1 cellular context compared by ENCODE assay signal in genomic region chr6:150001295-150001990, GRCh38.
TF ChIP-seq lines count a peak whose summit lies in the region.

No MANE protein-coding gene starts in this region.

TF ChIP-seq in K562, 482 proteins besides CTCF, POLR2A, EP300 and RAD21 (continued from another document):
- TF ChIP-seq, protein P1, sequence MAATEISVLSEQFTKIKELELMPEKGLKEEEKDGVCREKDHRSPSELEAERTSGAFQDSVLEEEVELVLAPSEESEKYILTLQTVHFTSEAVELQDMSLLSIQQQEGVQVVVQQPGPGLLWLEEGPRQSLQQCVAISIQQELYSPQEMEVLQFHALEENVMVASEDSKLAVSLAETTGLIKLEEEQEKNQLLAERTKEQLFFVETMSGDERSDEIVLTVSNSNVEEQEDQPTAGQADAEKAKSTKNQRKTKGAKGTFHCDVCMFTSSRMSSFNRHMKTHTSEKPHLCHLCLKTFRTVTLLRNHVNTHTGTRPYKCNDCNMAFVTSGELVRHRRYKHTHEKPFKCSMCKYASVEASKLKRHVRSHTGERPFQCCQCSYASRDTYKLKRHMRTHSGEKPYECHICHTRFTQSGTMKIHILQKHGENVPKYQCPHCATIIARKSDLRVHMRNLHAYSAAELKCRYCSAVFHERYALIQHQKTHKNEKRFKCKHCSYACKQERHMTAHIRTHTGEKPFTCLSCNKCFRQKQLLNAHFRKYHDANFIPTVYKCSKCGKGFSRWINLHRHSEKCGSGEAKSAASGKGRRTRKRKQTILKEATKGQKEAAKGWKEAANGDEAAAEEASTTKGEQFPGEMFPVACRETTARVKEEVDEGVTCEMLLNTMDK (IDR thresholded peaks at IDR 0.05; ENCODE audit: borderline replicate concordance, insufficient read depth, low read depth, low read length, poor library complexity, severe bottlenecking): no peak
- TF ChIP-seq, protein P2, sequence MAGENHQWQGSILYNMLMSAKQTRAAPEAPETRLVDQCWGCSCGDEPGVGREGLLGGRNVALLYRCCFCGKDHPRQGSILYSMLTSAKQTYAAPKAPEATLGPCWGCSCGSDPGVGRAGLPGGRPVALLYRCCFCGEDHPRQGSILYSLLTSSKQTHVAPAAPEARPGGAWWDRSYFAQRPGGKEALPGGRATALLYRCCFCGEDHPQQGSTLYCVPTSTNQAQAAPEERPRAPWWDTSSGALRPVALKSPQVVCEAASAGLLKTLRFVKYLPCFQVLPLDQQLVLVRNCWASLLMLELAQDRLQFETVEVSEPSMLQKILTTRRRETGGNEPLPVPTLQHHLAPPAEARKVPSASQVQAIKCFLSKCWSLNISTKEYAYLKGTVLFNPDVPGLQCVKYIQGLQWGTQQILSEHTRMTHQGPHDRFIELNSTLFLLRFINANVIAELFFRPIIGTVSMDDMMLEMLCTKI (IDR thresholded peaks at IDR 0.05; ENCODE audit: partially characterized antibody): no peak
- TF ChIP-seq BRD9 (IDR thresholded peaks at IDR 0.05; ENCODE audit: low read depth, partially characterized antibody): no peak
- TF ChIP-seq MTA2 (IDR thresholded peaks at IDR 0.05; ENCODE audit: low read depth): no peak
- TF ChIP-seq GATAD2B (IDR thresholded peaks at IDR 0.05; ENCODE audit: borderline replicate concordance): no peak
